12 cellular contexts compared by ENCODE assay signal in genomic region chr12:26789731-26790644, GRCh38. TPM values are rescaled to one million over a fixed set of nuclear protein-coding genes. Genes with fewer than 3 reads are reported as not detected.
DNase-seq lines count a peak whose midpoint lies in the region; ATAC-seq, FAIRE-seq and TF ChIP-seq lines count a peak whose summit lies in the region.
"Had no signal": no experiment of that assay in that cellular context is flagged by ENCODE, and none has a peak within 500 bp of the region (broad histone marks: within the 10 kb centered on the region; RNA-seq: fewer than 3 reads in every experiment).

No MANE protein-coding gene starts in this region.

- H2AFZ ChIP-seq in mammary epithelial cell (ENCODE audit: low read depth, low read length), result no peak overlapping the region

- TF ChIP-seq CTCF in AG10803 (conservative IDR thresholded peaks at IDR 0.05; ENCODE audit: low read length) (no peak), mammary epithelial cell (conservative IDR thresholded peaks at IDR 0.05 in 1 of 2, IDR thresholded peaks at IDR 0.05 in 1 of 2; ENCODE audit: extremely low read depth in 1 of 2, insufficient read depth in 1 of 2, low read depth in 1 of 2, low read length in 2 of 2) (no peak), kidney (IDR thresholded peaks at IDR 0.05; ENCODE audit: borderline replicate concordance, extremely low read depth, insufficient read depth) (no peak), BE2C (IDR thresholded peaks at IDR 0.05; ENCODE audit: low read depth, low read length) (no peak)

- FAIRE-seq in kidney (lab: Jason Lieb, UNC), result peak; percentile 13

- intact Hi-C loops in mammary epithelial cell (cut with micrococcal nuclease), result no loop called here
- intact Hi-C loops in kidney (cut with DNase I), result no loop called here

- no peak for ATAC-seq in GM18502 (IDR thresholded peaks at IDR 0.05; ENCODE audit: poor library complexity, unreplicated experiment)
- ATAC-seq: CD8-positive, alpha-beta T cell had no signal

- no peak overlapping the region for H3K27ac ChIP-seq in mammary epithelial cell (ENCODE audit: insufficient read depth, low read depth, low read length)
- H3K27ac ChIP-seq in kidney (ENCODE audit: low read depth in 2 of 2, low read length in 2 of 2), result no peak overlapping the region

- dilution Hi-C loops in mammary epithelial cell (cut with HindIII; ENCODE audit: low sequenced_read_pairs), result no loop called here

- H3K4me3 ChIP-seq in AG10803 (ENCODE audit: low read length) (no peak overlapping the region), mammary epithelial cell (replicated peaks in 1 of 3; ENCODE audit: insufficient read depth in 1 of 3, low read depth in 2 of 3, low read length in 3 of 3) (no peak overlapping the region), kidney (ENCODE audit: low read length in 2 of 2) (no peak overlapping the region), BE2C (ENCODE audit: low read depth, low read length) (no peak overlapping the region)
- H3K4me3 ChIP-seq: skin epidermis had no signal

- no TSS peak for BruUV-seq in mammary epithelial cell (replicated peaks; lab: Mats Ljungman, UMichigan)

- no peak overlapping the region for H3K9ac ChIP-seq in mammary epithelial cell (ENCODE audit: insufficient read depth, low read length)
- no peak overlapping the region for H3K9ac ChIP-seq in kidney (ENCODE audit: low read length in 2 of 2)

- no peaks in the 10 kb centered on the region for H4K20me1 ChIP-seq in mammary epithelial cell (ENCODE audit: insufficient read depth, low read length)

- H3K36me3 ChIP-seq in mammary epithelial cell (ENCODE audit: insufficient read depth, low read length) (no peaks in the 10 kb centered on the region), kidney (ENCODE audit: control insufficient read depth in 1 of 2, insufficient read depth in 2 of 2, low read length in 2 of 2) (no peaks in the 10 kb centered on the region), BE2C (no peaks in the 10 kb centered on the region)

- no peaks in the 10 kb centered on the region for H3K27me3 ChIP-seq in mammary epithelial cell (ENCODE audit: insufficient read depth, low read length)
- no peaks in the 10 kb centered on the region for H3K27me3 ChIP-seq in BE2C

- H3K4me1 ChIP-seq in mammary epithelial cell (ENCODE audit: insufficient read depth, low read length) (peaks cover 12% of the 10 kb centered on the region), kidney (ENCODE audit: control insufficient read depth in 1 of 2, insufficient read depth in 1 of 2, low read depth in 1 of 2, low read length in 2 of 2) (peaks cover 0 to 3% of the 10 kb centered on the region in 2 donors), BE2C (peaks cover 7% of the 10 kb centered on the region; the same call in 1 of the 2 replicates)

- CTCF ChIA-PET in mammary epithelial cell (lab: Charles Lee; ENCODE audit: low non-redundant PET), result no interaction called here

- DNase-seq in AG10803 (ENCODE audit: low read depth) (peak; percentile 90), HS-5 (ENCODE audit: low read depth) (peak; percentile 57), mammary epithelial cell (peak; percentile 47), kidney (no peak), NCI-H524 treated with DMSO at 0.1 percent for 48 hours (lab: John Stamatoyannopoulos, UW) (no peak), BE2C (no peak), OCI-M2 (lab: John Stamatoyannopoulos, UW; ENCODE audit: unreplicated experiment) (no peak)
- DNase-seq: activated CD4-positive, alpha-beta T cell treated with anti-CD3 and anti-CD28 coated beads, Interleukin-2, amount 50 U/mL, for 4 hours; activated gamma-delta T cell; CD8-positive, alpha-beta T cell had no signal

- WGBS in mammary epithelial cell (ENCODE audit: low coverage, missing lambda C conversion rate), result 48% methylated on average over 2 of the region's 2 CpGs

- H3K9me3 ChIP-seq in mammary epithelial cell (replicated peaks; ENCODE audit: insufficient read depth, low read length) (no peaks in the 10 kb centered on the region), kidney (ENCODE audit: control insufficient read depth in 1 of 2, low read length in 2 of 2) (no peaks in the 10 kb centered on the region), BE2C (no peaks in the 10 kb centered on the region)

- H3K79me2 ChIP-seq in mammary epithelial cell (ENCODE audit: insufficient read depth, low read length), result peaks cover 11% of the 10 kb centered on the region

- H3K4me2 ChIP-seq in mammary epithelial cell (ENCODE audit: insufficient read depth, low read depth, low read length), result no peak overlapping the region

- in situ Hi-C loops in mammary epithelial cell (cut with MboI; ENCODE audit: low sequenced_read_pairs in 2 of 2), result no loop called here

RNA-seq across cellular contexts. Expression of gene ITPR2, which starts 43.0 kb away (rescaled TPM):
- total RNA-seq in mammary epithelial cell (10 to 100 TPM; 20.5 to 25.6 TPM), kidney (56.9 TPM)
- polyA plus RNA-seq in mammary epithelial cell (4.2 TPM), kidney (ENCODE audit: insufficient read depth, low read depth, low replicate concordance) (5.7 TPM)
- 98.6 TPM for polyA minus RNA-seq in mammary epithelial cell
- polyA plus RNA-seq in BE2C (2012; ENCODE audit: insufficient read depth, insufficient read length, low read depth), result 3.2 TPM

Comparison
In these comparisons a context has a peak if more than half of its experiments do, and no peak if none do; other contexts are left out.
1. DNase-seq: peak in AG10803 (single experiment), HS-5 (single experiment) and mammary epithelial cell (single experiment); none in kidney (single experiment), NCI-H524 treated with DMSO at 0.1 percent for 48 hours (single experiment), BE2C (single experiment) and OCI-M2 (single experiment).